In genomic region chr3:176399193-176399592, GRCh38 we compare ENCODE assay signal across 5 cellular contexts.
"Had no signal": no experiment of that assay in that cellular context is flagged by ENCODE, and none has a peak within 500 bp of the region (broad histone marks: within the 10 kb centered on the region; RNA-seq: fewer than 3 reads in every experiment).

No MANE protein-coding gene starts in this region.

- ATAC-seq: GM23338, K562 had no signal

- DNase-seq: H9, HCEC 1CT, IMR-90 had no signal

- H3K4me3 ChIP-seq: GM23338, K562 had no signal

- H3K4me2 ChIP-seq: GM23338 had no signal

- H2AFZ ChIP-seq: GM23338 had no signal
